ENCODE assay signal across 25 cellular contexts in genomic region chr3:193774272-193774915, GRCh38.
DNase-seq lines count a peak whose midpoint lies in the region; ATAC-seq, FAIRE-seq and TF ChIP-seq lines count a peak whose summit lies in the region.
"Had no signal": no experiment of that assay in that cellular context is flagged by ENCODE, and none has a peak within 500 bp of the region (broad histone marks: within the 10 kb centered on the region; RNA-seq: fewer than 3 reads in every experiment).

No MANE protein-coding gene starts in this region.

- DNase-seq in GM23338 (ENCODE audit: low spot score) (no peak), H1 (ENCODE audit: low read depth in 1 of 2, low spot score in 2 of 2) (peak in 1 of 2 experiments; percentile 28), osteocyte (ENCODE audit: extremely low spot score, unreplicated experiment) (peak; percentile 48), NCI-H146 (lab: John Stamatoyannopoulos, UW) (no peak), Kasumi-1 (lab: John Stamatoyannopoulos, UW) (no peak), hepatocyte (ENCODE audit: low spot score) (no peak)
- DNase-seq: Calu3; CD8-positive, alpha-beta memory T cell; DMS153; GOT3; KBM-7; NCI-H1105; NCI-H2029 treated with DMSO at 0.1 percent for 48 hours; NCI-H2171; NCI-H345; NCI-H524 treated with DMSO at 0.1 percent for 48 hours; SJCRH30 had no signal

- peaks cover 8% of the 10 kb centered on the region; the same call in 1 of the 3 replicates for H3K36me3 Mint-ChIP-seq in GM23338 (ENCODE audit: low read depth)
- no peaks in the 10 kb centered on the region for H3K36me3 Mint-ChIP-seq in osteocyte (ENCODE audit: unreplicated experiment)
- H3K36me3 Mint-ChIP-seq: CD8-positive, alpha-beta memory T cell had no signal

- ATAC-seq in GM23338 (no peak), HG03354 (IDR thresholded peaks at IDR 0.05; ENCODE audit: poor library complexity, severe bottlenecking, unreplicated experiment) (no peak)
- ATAC-seq: HCT116 had no signal

- no peak overlapping the region for H3K4ac ChIP-seq in H1 (replicated peaks; ENCODE audit: insufficient read length, low read depth, low read length)

- H3K4me1 ChIP-seq in GM23338 (ENCODE audit: insufficient read depth) (peaks cover 32% of the 10 kb centered on the region), H1 (replicated peaks in 1 of 4; ENCODE audit: control insufficient read depth in 3 of 4, insufficient read depth in 4 of 4, low read length in 3 of 4) (peaks cover 19 to 29% (median 22%) of the 10 kb centered on the region in 4 experiments), iPS-20b (ENCODE audit: insufficient read depth, low read length) (peaks cover 25% of the 10 kb centered on the region), hepatocyte (ENCODE audit: insufficient read depth) (peaks cover 5% of the 10 kb centered on the region)

- H3K23ac ChIP-seq in H1 (ENCODE audit: insufficient read length): no peak overlapping the region

- H3K27ac ChIP-seq in GM23338 (ENCODE audit: low read depth): no peak overlapping the region
- H3K27ac ChIP-seq in H1 (ENCODE audit: low read depth, low read length): no peak overlapping the region
- H3K27ac ChIP-seq in iPS-20b (ENCODE audit: low read length): no peak overlapping the region
- no peak overlapping the region for H3K27ac ChIP-seq in hepatocyte
- H3K27ac ChIP-seq: C4-2B, SJCRH30 had no signal

- H3K9me2 ChIP-seq in GM23338 (ENCODE audit: insufficient read depth): no peaks in the 10 kb centered on the region
- H3K9me2 ChIP-seq in hepatocyte (replicated peaks; ENCODE audit: insufficient read depth): no peaks in the 10 kb centered on the region

- H3K9me3 ChIP-seq in H1 (ENCODE audit: insufficient read depth in 2 of 2, low read depth in 1 of 2, low read length in 1 of 2): peaks cover 0 to 2% of the 10 kb centered on the region in 2 experiments; a peak in 1 of 4 replicates
- H3K9me3 ChIP-seq in iPS-20b (ENCODE audit: insufficient read depth, low read depth, low read length): no peaks in the 10 kb centered on the region
- no peaks in the 10 kb centered on the region for H3K9me3 ChIP-seq in hepatocyte (ENCODE audit: low read depth)
- H3K9me3 ChIP-seq: SJCRH30 had no signal

- H3K56ac ChIP-seq in H1 (replicated peaks; ENCODE audit: insufficient read length, low read depth, low read length): no peak overlapping the region

- H3K27me3 ChIP-seq in GM23338 (ENCODE audit: insufficient read depth) (peaks cover 52% of the 10 kb centered on the region), H1 (replicated peaks in 1 of 4; ENCODE audit: control insufficient read depth in 3 of 4, extremely low read depth in 1 of 4, insufficient read depth in 3 of 4, low read length in 3 of 4) (peaks cover 0 to 21% (median 16%) of the 10 kb centered on the region in 4 experiments; a peak in 5 of 7 replicates), iPS-20b (ENCODE audit: insufficient read depth, low read length) (peaks cover 76% of the 10 kb centered on the region), hepatocyte (no peaks in the 10 kb centered on the region)

- H3K36me3 ChIP-seq in GM23338 (ENCODE audit: insufficient read depth): no peaks in the 10 kb centered on the region; the same call in 1 of the 2 replicates
- H3K36me3 ChIP-seq in H1 (ENCODE audit: control insufficient read depth in 2 of 4, insufficient read depth in 4 of 4, low read length in 3 of 4): no peaks in the 10 kb centered on the region
- H3K36me3 ChIP-seq in iPS-20b (ENCODE audit: insufficient read depth, low read depth, low read length): no peaks in the 10 kb centered on the region
- no peaks in the 10 kb centered on the region for H3K36me3 ChIP-seq in hepatocyte (replicated peaks; ENCODE audit: insufficient read depth, low read depth)
- H3K36me3 ChIP-seq: SJCRH30 had no signal

- H2AFZ ChIP-seq in GM23338 (no peak overlapping the region), H1 (ENCODE audit: low read length) (no peak overlapping the region), hepatocyte (no peak overlapping the region)

- H2BK15ac ChIP-seq in H1 (ENCODE audit: low read length): no peak overlapping the region

- H3K27me3 Mint-ChIP-seq in GM23338 (ENCODE audit: insufficient read depth, low read depth, poor library complexity): peaks cover 11% of the 10 kb centered on the region
- H3K27me3 Mint-ChIP-seq in osteocyte (ENCODE audit: unreplicated experiment): peaks cover 88% of the 10 kb centered on the region

- peaks cover 54% of the 10 kb centered on the region for H3K4me1 Mint-ChIP-seq in GM23338
- peaks cover 6% of the 10 kb centered on the region for H3K4me1 Mint-ChIP-seq in osteocyte (ENCODE audit: unreplicated experiment)

- H3K27ac Mint-ChIP-seq in GM23338: no peak overlapping the region
- no peak overlapping the region for H3K27ac Mint-ChIP-seq in osteocyte (ENCODE audit: unreplicated experiment)
- H3K27ac Mint-ChIP-seq: CD8-positive, alpha-beta memory T cell had no signal

- H4K91ac ChIP-seq in H1 (replicated peaks; ENCODE audit: insufficient read length, low read length): no peak overlapping the region

- POLR2A ChIA-PET in H1 (lab: Charles Lee; ENCODE audit: partially characterized antibody): interaction anchor here (1.0 kb wide), 1 partner anchor 8 kb away, joined by 3 read pairs; no protein-coding TSS in a partner anchor

- TF ChIP-seq RAD21 in H1 (IDR thresholded peaks at IDR 0.05 in 1 of 2, conservative IDR thresholded peaks at IDR 0.05 in 1 of 2; ENCODE audit: low read depth in 2 of 2, low read length in 2 of 2): no peak

- H2BK20ac ChIP-seq in H1 (ENCODE audit: low read length): no peak overlapping the region

- H3F3A ChIP-seq in GM23338 (replicated peaks; ENCODE audit: low read depth): peaks cover 12% of the 10 kb centered on the region; the same call in 1 of the 2 replicates

- no peak overlapping the region for H2BK12ac ChIP-seq in H1 (ENCODE audit: low read depth, low read length)

- FAIRE-seq in H1 (lab: Jason Lieb, UNC): no peak
- FAIRE-seq: A204.1, G401.6, GM18507, RCC 7860 had no signal

- no peaks in the 10 kb centered on the region for H4K20me1 ChIP-seq in GM23338 (replicated peaks; ENCODE audit: insufficient read depth)
- H4K20me1 ChIP-seq in H1 (replicated peaks in 1 of 2; ENCODE audit: control insufficient read depth in 1 of 2, insufficient read depth in 2 of 2, low read length in 2 of 2): no peaks in the 10 kb centered on the region
- H4K20me1 ChIP-seq in hepatocyte (ENCODE audit: insufficient read depth, poor library complexity, severe bottlenecking): no peaks in the 10 kb centered on the region

- H3K14ac ChIP-seq in H1 (ENCODE audit: insufficient read length): no peak overlapping the region

- TF ChIP-seq POLR2A in H1 (IDR thresholded peaks at IDR 0.05; ENCODE audit: control extremely low read depth in 1 of 2, low read depth in 2 of 2, low read length in 2 of 2): no peak

- H4K5ac ChIP-seq in H1 (ENCODE audit: insufficient read length, low read depth, low read length): no peak overlapping the region

- H3K18ac ChIP-seq in H1 (ENCODE audit: extremely low read depth, low read length): peak overlapping the region; percentile 11; the same call in 1 of the 2 replicates

- no peak overlapping the region for H3K9ac ChIP-seq in H1 (replicated peaks in 1 of 4; ENCODE audit: extremely low read depth in 1 of 4, low read depth in 3 of 4, low read length in 3 of 4)
- no peak overlapping the region for H3K9ac ChIP-seq in iPS-20b (ENCODE audit: low read depth, low read length)

- no peaks in the 10 kb centered on the region for H3K79me2 ChIP-seq in GM23338 (replicated peaks; ENCODE audit: insufficient read depth)
- H3K79me2 ChIP-seq in H1 (ENCODE audit: control insufficient read depth in 1 of 2, insufficient read depth in 2 of 2, low read length in 2 of 2): no peaks in the 10 kb centered on the region
- H3K79me2 ChIP-seq in hepatocyte: no peaks in the 10 kb centered on the region

- H3K9me3 Mint-ChIP-seq in GM23338 (peaks cover 11% of the 10 kb centered on the region; the same call in 2 of the 3 replicates), osteocyte (ENCODE audit: unreplicated experiment) (no peaks in the 10 kb centered on the region)
- H3K9me3 Mint-ChIP-seq: CD8-positive, alpha-beta memory T cell had no signal

- TF ChIP-seq CTCF in GM23338 (conservative IDR thresholded peaks at IDR 0.05; ENCODE audit: low read depth in 2 of 2) (no peak), H1 (IDR thresholded peaks at IDR 0.05; ENCODE audit: control extremely low read depth in 1 of 3, insufficient read depth in 1 of 3, low read depth in 1 of 3, low read length in 3 of 3) (no peak), osteocyte (IDR thresholded peaks at IDR 0.05) (no peak), hepatocyte (IDR thresholded peaks at IDR 0.05; ENCODE audit: poor library complexity) (no peak)

- H3K4me3 ChIP-seq in GM23338 (no peak overlapping the region), H1 (ENCODE audit: extremely low read depth in 1 of 4, insufficient read depth in 2 of 4, low read depth in 3 of 4, low read length in 4 of 4) (no peak overlapping the region), iPS-20b (ENCODE audit: low read length) (peak overlapping the region; percentile 22; the same call in 1 of the 2 replicates), hepatocyte (no peak overlapping the region)
- H3K4me3 ChIP-seq: SJCRH30 had no signal

- H3K79me1 ChIP-seq in H1 (ENCODE audit: low read depth, low read length): no peaks in the 10 kb centered on the region

- H2BK120ac ChIP-seq in H1 (replicated peaks; ENCODE audit: low read depth, low read length): no peak overlapping the region

- WGBS in H1 (ENCODE audit: extremely low coverage in 1 of 2, insufficient coverage in 1 of 2, insufficient read length in 1 of 2, insufficient replicate concordance in 2 of 2, low coverage in 1 of 2, low lambda C conversion rate in 2 of 2, missing lambda C conversion rate in 1 of 2), 2 experiments: 90% methylated on average over 7 of the region's 7 CpGs; no CpG with 5 or more reads in 1 of the 2 experiments
- WGBS in hepatocyte (ENCODE audit: low lambda C conversion rate, missing lambda C conversion rate): 72% methylated on average over 7 of the region's 7 CpGs

- H3K23me2 ChIP-seq in H1 (ENCODE audit: low read depth, low read length): no peaks in the 10 kb centered on the region

- H4K8ac ChIP-seq in H1 (ENCODE audit: extremely low read depth, insufficient read depth, low read length): no peak overlapping the region; the same call in 1 of the 2 replicates

- H2BK5ac ChIP-seq in H1 (ENCODE audit: low read depth, low read length): no peak overlapping the region

- peak overlapping the region; percentile 20; the same call in 1 of the 2 replicates for H3K4me2 ChIP-seq in GM23338
- H3K4me2 ChIP-seq in H1 (ENCODE audit: insufficient read depth in 1 of 2, low read depth in 2 of 2, low read length in 2 of 2): no peak overlapping the region; a peak in 2 of 4 replicates
- no peak overlapping the region for H3K4me2 ChIP-seq in hepatocyte

- CTCF ChIA-PET in H1 (lab: Charles Lee; ENCODE audit: partially characterized antibody): no interaction called here

- H3K4me3 Mint-ChIP-seq in GM23338 (no peak overlapping the region; the same call in 2 of the 3 replicates), osteocyte (ENCODE audit: unreplicated experiment) (no peak overlapping the region)
- H3K4me3 Mint-ChIP-seq: CD8-positive, alpha-beta memory T cell had no signal

- no peak overlapping the region for H2AK5ac ChIP-seq in H1 (ENCODE audit: low read depth, low read length)

- TF ChIP-seq EP300 in H1 (IDR thresholded peaks at IDR 0.05; ENCODE audit: borderline replicate concordance in 1 of 2, low read depth in 2 of 2, low read length in 2 of 2): no peak

TF ChIP-seq in GM23338, 12 proteins besides CTCF, POLR2A, EP300 and RAD21 (continues in another document):
- no peak for TF ChIP-seq ZNF114 (CRISPR knock-in tag; IDR thresholded peaks at IDR 0.05)
